8 cellular contexts compared by ENCODE assay signal in genomic region chrX:47190445-47191269, GRCh38. TPM values are rescaled to one million over a fixed set of nuclear protein-coding genes. Genes with fewer than 3 reads are reported as not detected.
DNase-seq lines count a peak whose midpoint lies in the region; ATAC-seq and TF ChIP-seq lines count a peak whose summit lies in the region.

No MANE protein-coding gene starts in this region.

- intact Hi-C loops in heart left ventricle (cut with DNase I) (loop anchor here in 9 of 10 donors (5.0 to 10.0 kb wide), 6 partner anchors 192 to 834 kb away; partner anchors contain the start of genes ELK1 (in 3 of the 9) and UXT (in 2 of the 9)), posterior cingulate gyrus (cut with DNase I) (no loop called here)

- 2 to 35% (median 12%) methylated on average over 24 to 40 of the region's 40 CpGs for WGBS in heart left ventricle, 4 donors
- 0 to 28% methylated on average over 4 to 29 of the region's 40 CpGs for WGBS in upper lobe of left lung, 2 donors

- H3K4me1 ChIP-seq in heart left ventricle (peaks cover 0 to 38% (median 11%) of the 10 kb centered on the region in 12 donors), upper lobe of left lung (peaks cover 10 to 34% (median 21%) of the 10 kb centered on the region in 4 donors)

- H3K27ac ChIP-seq in SU-DHL-6 (ENCODE audit: low read depth, low read length) (peak overlapping the region; percentile 93), heart left ventricle (peak overlapping the region in 8 of 12 donors; percentile 39 to 64 (median 51)), upper lobe of left lung (peak overlapping the region in 2 of 4 donors; percentile 43 to 75)

- TF ChIP-seq CTCF in SU-DHL-6 (IDR thresholded peaks at IDR 0.05; ENCODE audit: insufficient read depth, low read length, poor library complexity, severe bottlenecking) (no peak), heart left ventricle (IDR thresholded peaks at IDR 0.05) (no peak), upper lobe of left lung (IDR thresholded peaks at IDR 0.05) (no peak)

- H3K9me3 ChIP-seq in SU-DHL-6 (ENCODE audit: insufficient read depth, low read length) (no peaks in the 10 kb centered on the region), heart left ventricle (no peaks in the 10 kb centered on the region), upper lobe of left lung (no peaks in the 10 kb centered on the region)

- peak; percentile 83 for DNase-seq in NCI-H1417 treated with DMSO at 0.1 percent for 48 hours (lab: John Stamatoyannopoulos, UW)
- DNase-seq in activated naive CD8-positive, alpha-beta T cell treated with anti-CD3 and anti-CD28 coated beads, Interleukin-2, amount 50 U/mL, for 16 hours (ENCODE audit: low read depth, low spot score): peak; percentile 60
- peak; percentile 84 to 91 (median 89) for DNase-seq in heart left ventricle
- peak; percentile 82 to 99 (median 90) for DNase-seq in posterior cingulate gyrus
- DNase-seq in upper lobe of left lung: peak; percentile 88 to 90

- peak overlapping the region; percentile 99 for H3K4me3 ChIP-seq in SU-DHL-6 (ENCODE audit: insufficient read depth, low read length, poor library complexity, severe bottlenecking)
- peak overlapping the region; percentile 43 to 78 (median 59) for H3K4me3 ChIP-seq in heart left ventricle
- H3K4me3 ChIP-seq in upper lobe of left lung: peak overlapping the region; percentile 43 to 68 (median 57)

- H3K79me2 ChIP-seq in SU-DHL-6 (ENCODE audit: insufficient read depth, low read length): peaks cover 24% of the 10 kb centered on the region

- ATAC-seq in HG02642 (IDR thresholded peaks at IDR 0.05; ENCODE audit: poor library complexity, unreplicated experiment) (peak; percentile 67), heart left ventricle (peak; percentile 80 to 92 (median 88)), upper lobe of left lung (ENCODE audit: low FRiP score in 2 of 2) (peak; percentile 87 to 93)

- H3K9ac ChIP-seq in SU-DHL-6 (ENCODE audit: low read length): peak overlapping the region; percentile 98

- no peaks in the 10 kb centered on the region for H3K9me2 ChIP-seq in SU-DHL-6 (replicated peaks; ENCODE audit: insufficient read depth, low read length)

- H4K20me1 ChIP-seq in SU-DHL-6 (ENCODE audit: low read depth, low read length): no peaks in the 10 kb centered on the region

- peak overlapping the region; percentile 76 for H2AFZ ChIP-seq in SU-DHL-6 (ENCODE audit: low read depth, low read length, severe bottlenecking)

- H3K36me3 ChIP-seq in SU-DHL-6 (ENCODE audit: low read length) (no peaks in the 10 kb centered on the region), heart left ventricle (peaks cover 0 to 14% (median 9%) of the 10 kb centered on the region in 9 donors), upper lobe of left lung (peaks cover 0 to 16% (median 9%) of the 10 kb centered on the region in 4 donors)

- H3K27me3 ChIP-seq in SU-DHL-6 (ENCODE audit: low read length) (no peaks in the 10 kb centered on the region), heart left ventricle (peaks cover 0 to 39% (median 0%) of the 10 kb centered on the region in 9 donors), upper lobe of left lung (no peaks in the 10 kb centered on the region)

- peaks cover 35% of the 10 kb centered on the region for H3F3A ChIP-seq in SU-DHL-6 (ENCODE audit: insufficient read depth)

- TF ChIP-seq POLR2A in GM10847 (IDR thresholded peaks at IDR 0.05; ENCODE audit: extremely low read depth, insufficient read length) (peak; percentile 77), heart left ventricle (IDR thresholded peaks at IDR 0.05) (peak in 1 of 2 donors; percentile 38), upper lobe of left lung (IDR thresholded peaks at IDR 0.05) (peak in 1 of 4 donors; percentile 61)

- peak overlapping the region; percentile 86 for H3K4me2 ChIP-seq in SU-DHL-6 (ENCODE audit: low read depth, low read length, poor library complexity, severe bottlenecking)

- TF ChIP-seq EP300 in upper lobe of left lung (IDR thresholded peaks at IDR 0.05): no peak

RNA-seq across cellular contexts. Expression of gene UBA1, which starts 3.0 kb away (rescaled TPM):
- total RNA-seq in heart left ventricle (100 to 1,000 TPM; 116 to 171 (median 130) TPM), upper lobe of left lung (100 to 1,000 TPM; 128 to 186 (median 173) TPM)
- polyA plus RNA-seq in heart left ventricle: 100 to 1,000 TPM in 1 of 2 donors, 10 to 100 TPM in 1; 86.9 to 134 TPM

RNA-seq across cellular contexts. Expression of gene CDK16, which starts 27.8 kb away (rescaled TPM):
- total RNA-seq in heart left ventricle (100 to 1,000 TPM; 123 to 209 (median 143) TPM), upper lobe of left lung (10 to 100 TPM; 59.2 to 91.0 (median 78.5) TPM)
- 100 to 1,000 TPM; 100 to 115 TPM for polyA plus RNA-seq in heart left ventricle

RNA-seq across cellular contexts. Expression of gene USP11, which starts 42.2 kb away (rescaled TPM):
- total RNA-seq in heart left ventricle: 10 to 100 TPM; 28.2 to 68.9 (median 45.9) TPM
- polyA plus RNA-seq in heart left ventricle: 10 to 100 TPM; 17.9 to 29.3 TPM
- total RNA-seq in upper lobe of left lung: 100 to 1,000 TPM in 1 of 6 donors, 10 to 100 TPM in 5; 42.9 to 103 (median 60.0) TPM

RNA-seq across cellular contexts. Expression of gene RBM10, which starts 45.6 kb away (rescaled TPM):
- 10 to 100 TPM; 17.5 to 44.6 (median 28.3) TPM for total RNA-seq in heart left ventricle
- 10 to 100 TPM; 21.2 to 40.9 TPM for polyA plus RNA-seq in heart left ventricle
- 10 to 100 TPM; 29.2 to 59.7 (median 32.5) TPM for total RNA-seq in upper lobe of left lung

RNA-seq across cellular contexts. Expression of gene NDUFB11, which starts 46.2 kb away (rescaled TPM):
- total RNA-seq in heart left ventricle (100 to 1,000 TPM; 133 to 217 (median 173) TPM), upper lobe of left lung (10 to 100 TPM; 41.9 to 77.5 (median 66.7) TPM)
- 100 to 1,000 TPM; 128 to 254 TPM for polyA plus RNA-seq in heart left ventricle
